Comparison of ENCODE assay signal across 8 cellular contexts in genomic region chr10:35194906-35195305, GRCh38.
A peak's percentile ranks its signal among the peaks of the same experiment; 100 is the strongest.
DNase-seq lines count a peak whose midpoint lies in the region; ATAC-seq and TF ChIP-seq lines count a peak whose summit lies in the region.

No MANE protein-coding gene starts in this region.

- TF ChIP-seq EP300 in suprapubic skin (IDR thresholded peaks at IDR 0.05), result no peak

- H3K36me3 ChIP-seq in adrenal gland (replicated peaks in 1 of 2) (no peaks in the 10 kb centered on the region), left lung (no peaks in the 10 kb centered on the region), suprapubic skin (no peaks in the 10 kb centered on the region)

- ATAC-seq in left lung (peak; percentile 8), GM18909 (IDR thresholded peaks at IDR 0.05; ENCODE audit: poor library complexity, unreplicated experiment) (no peak), HG02938 (IDR thresholded peaks at IDR 0.05; ENCODE audit: unreplicated experiment) (no peak)

- intact Hi-C loops in Calu3 (cut with micrococcal nuclease; ENCODE audit: unreplicated experiment) (no loop called here), adrenal gland (cut with DNase I) (no loop called here), left lung (cut with DNase I) (loop anchor here in 1 of 2 donors (5.0 kb wide), 1 partner anchor 68 kb away; the partner anchor contains the start of gene CREM)

- WGBS in adrenal gland, 4 donors, result 47 to 81% (median 58%) methylated on average over 1 of the region's 1 CpG
- WGBS in suprapubic skin, result 71% methylated on average over 1 of the region's 1 CpG

- TF ChIP-seq CTCF in Calu3 (IDR thresholded peaks at IDR 0.05; ENCODE audit: unreplicated experiment), result no peak
- TF ChIP-seq CTCF in adrenal gland (IDR thresholded peaks at IDR 0.05), result no peak
- TF ChIP-seq CTCF in left lung (IDR thresholded peaks at IDR 0.05), result no peak
- TF ChIP-seq CTCF in suprapubic skin (IDR thresholded peaks at IDR 0.05), result no peak

- peaks cover 14% of the 10 kb centered on the region for H3K4me1 Mint-ChIP-seq in Calu3 (ENCODE audit: low read depth, unreplicated experiment)

- H3K27me3 ChIP-seq in adrenal gland (no peaks in the 10 kb centered on the region), left lung (no peaks in the 10 kb centered on the region), suprapubic skin (no peaks in the 10 kb centered on the region)

- H3K9me3 ChIP-seq in adrenal gland (replicated peaks in 1 of 3) (no peaks in the 10 kb centered on the region), left lung (no peaks in the 10 kb centered on the region), suprapubic skin (no peaks in the 10 kb centered on the region)

- DNase-seq in Calu3 (no peak), NCI-H146 (lab: John Stamatoyannopoulos, UW) (peak; percentile 22), adrenal gland (peak in 1 of 7 donors; percentile 40), left lung (no peak), suprapubic skin (ENCODE audit: low spot score in 2 of 2) (no peak), globus pallidus (ENCODE audit: low spot score) (no peak)

- H3K9me3 Mint-ChIP-seq in Calu3 (ENCODE audit: low read depth, unreplicated experiment), result no peaks in the 10 kb centered on the region

- H3K27ac ChIP-seq in adrenal gland, result peak overlapping the region; percentile 91 to 99 (median 94)
- peak overlapping the region; percentile 92 to 99 for H3K27ac ChIP-seq in left lung
- peak overlapping the region; percentile 86 for H3K27ac ChIP-seq in suprapubic skin

- peaks cover 13% of the 10 kb centered on the region for H3K36me3 Mint-ChIP-seq in Calu3 (ENCODE audit: insufficient read depth, unreplicated experiment)

- H3K4me3 Mint-ChIP-seq in Calu3 (ENCODE audit: low read depth, unreplicated experiment), result peak overlapping the region; percentile 70

- TF ChIP-seq POLR2A in adrenal gland (IDR thresholded peaks at IDR 0.05) (peak in 1 of 2 donors; percentile 70), suprapubic skin (IDR thresholded peaks at IDR 0.05) (peak in 1 of 2 donors; percentile 29)

- peaks cover 0 to 40% of the 10 kb centered on the region in 2 donors for H3K4me1 ChIP-seq in adrenal gland (replicated peaks in 1 of 2)
- peaks cover 10 to 46% of the 10 kb centered on the region in 2 donors for H3K4me1 ChIP-seq in left lung
- peaks cover 11% of the 10 kb centered on the region for H3K4me1 ChIP-seq in suprapubic skin

- H3K27ac Mint-ChIP-seq in Calu3 (ENCODE audit: unreplicated experiment), result peak overlapping the region; percentile 87

- H3K4me3 ChIP-seq in adrenal gland, result peak overlapping the region in 2 of 4 donors; percentile 30 to 72
- H3K4me3 ChIP-seq in left lung, result peak overlapping the region; percentile 33
- H3K4me3 ChIP-seq in suprapubic skin, result peak overlapping the region; percentile 42

- BruUV-seq in Calu3 (replicated peaks; lab: Mats Ljungman, UMichigan), result no TSS peak

- CTCF ChIA-PET in Calu3 (lab: Charles Lee), result interaction anchor here (0.5 to 2.2 kb wide), 6 partner anchors 10 to 75 kb away, joined by 3 to 37 read pairs (median 8); partner anchors contain the start of gene CREM

- H3K27me3 Mint-ChIP-seq in Calu3 (ENCODE audit: unreplicated experiment), result no peaks in the 10 kb centered on the region
